In genomic region chr15:87623832-87624231, GRCh38 we compare ENCODE assay signal across 14 cellular contexts.
DNase-seq lines count a peak whose midpoint lies in the region; ATAC-seq and TF ChIP-seq lines count a peak whose summit lies in the region.
"Had no signal": no experiment of that assay in that cellular context is flagged by ENCODE, and none has a peak within 500 bp of the region (broad histone marks: within the 10 kb centered on the region; RNA-seq: fewer than 3 reads in every experiment).

No MANE protein-coding gene starts in this region.

- CTCF ChIA-PET in activated CD4-positive, alpha-beta memory T cell treated with anti-CD3 and anti-CD28 coated beads for 36 hours (lab: Charles Lee) = no interaction called here
- CTCF ChIA-PET in activated CD4-positive, alpha-beta memory T cell treated with anti-CD3 and anti-CD28 coated beads, Interleukin-2, amount 10 ng/mL, durations not matched to agents 7 days and 5 days (lab: Charles Lee) = interaction anchor here (1.2 kb wide), 1 partner anchor 16 kb away, joined by 3 read pairs; no protein-coding TSS in a partner anchor

- ATAC-seq in GM18498 (IDR thresholded peaks at IDR 0.05; ENCODE audit: unreplicated experiment) (no peak), Right ventricle myocardium inferior (no peak)

- H3K4me3 ChIP-seq in WI38 (ENCODE audit: low read depth, low read length) = no peak overlapping the region

- H3K4me3 Mint-ChIP-seq in activated CD4-positive, alpha-beta memory T cell treated with anti-CD3 and anti-CD28 coated beads for 36 hours = no peak overlapping the region
- no peak overlapping the region for H3K4me3 Mint-ChIP-seq in activated CD4-positive, alpha-beta memory T cell treated with anti-CD3 and anti-CD28 coated beads, Interleukin-2, amount 10 ng/mL, durations not matched to agents 7 days and 5 days

- no peaks in the 10 kb centered on the region for H3K9me3 Mint-ChIP-seq in activated CD4-positive, alpha-beta memory T cell treated with anti-CD3 and anti-CD28 coated beads for 36 hours
- H3K9me3 Mint-ChIP-seq in activated CD4-positive, alpha-beta memory T cell treated with anti-CD3 and anti-CD28 coated beads, Interleukin-2, amount 10 ng/mL, durations not matched to agents 7 days and 5 days = no peaks in the 10 kb centered on the region

- H3K27ac Mint-ChIP-seq in activated CD4-positive, alpha-beta memory T cell treated with anti-CD3 and anti-CD28 coated beads for 36 hours = no peak overlapping the region
- no peak overlapping the region for H3K27ac Mint-ChIP-seq in activated CD4-positive, alpha-beta memory T cell treated with anti-CD3 and anti-CD28 coated beads, Interleukin-2, amount 10 ng/mL, durations not matched to agents 7 days and 5 days

- H3K4me1 Mint-ChIP-seq in activated CD4-positive, alpha-beta memory T cell treated with anti-CD3 and anti-CD28 coated beads for 36 hours (ENCODE audit: low read depth) = peaks cover 3% of the 10 kb centered on the region
- H3K4me1 Mint-ChIP-seq in activated CD4-positive, alpha-beta memory T cell treated with anti-CD3 and anti-CD28 coated beads, Interleukin-2, amount 10 ng/mL, durations not matched to agents 7 days and 5 days = no peaks in the 10 kb centered on the region

- no peaks in the 10 kb centered on the region for H3K27me3 Mint-ChIP-seq in activated CD4-positive, alpha-beta memory T cell treated with anti-CD3 and anti-CD28 coated beads for 36 hours
- H3K27me3 Mint-ChIP-seq in activated CD4-positive, alpha-beta memory T cell treated with anti-CD3 and anti-CD28 coated beads, Interleukin-2, amount 10 ng/mL, durations not matched to agents 7 days and 5 days = no peaks in the 10 kb centered on the region

- peak; percentile 18 for DNase-seq in activated CD4-positive, alpha-beta memory T cell treated with anti-CD3 and anti-CD28 coated beads for 36 hours
- DNase-seq in activated CD4-positive, alpha-beta memory T cell treated with anti-CD3 and anti-CD28 coated beads, Interleukin-2, amount 10 ng/mL, durations not matched to agents 7 days and 5 days = no peak
- DNase-seq in M059J (ENCODE audit: low read depth) (peak; percentile 26), renal cortical epithelial cell (ENCODE audit: low read depth) (peak; percentile 2), DMS153 treated with DMSO at 0.1 percent for 48 hours (lab: John Stamatoyannopoulos, UW; ENCODE audit: unreplicated experiment) (no peak), Right ventricle myocardium inferior (ENCODE audit: missing footprints) (no peak)
- DNase-seq: activated CD4-positive, alpha-beta T cell treated with anti-CD3 and anti-CD28 coated beads for 1 hour; activated effector memory CD4-positive, alpha-beta T cell treated with Interleukin-2 at 50 U/mL for 16 hours; caudate nucleus; GDM1; hypothalamus; stimulated activated naive CD4-positive, alpha-beta T cell treated with Interleukin-2 at 50 U/mL for 16 hours had no signal

- no peaks in the 10 kb centered on the region for H3K36me3 Mint-ChIP-seq in activated CD4-positive, alpha-beta memory T cell treated with anti-CD3 and anti-CD28 coated beads for 36 hours
- H3K36me3 Mint-ChIP-seq in activated CD4-positive, alpha-beta memory T cell treated with anti-CD3 and anti-CD28 coated beads, Interleukin-2, amount 10 ng/mL, durations not matched to agents 7 days and 5 days (ENCODE audit: low read depth) = no peaks in the 10 kb centered on the region

- intact Hi-C loops in activated CD4-positive, alpha-beta memory T cell treated with anti-CD3 and anti-CD28 coated beads for 36 hours (cut with micrococcal nuclease) = no loop called here
- intact Hi-C loops in Right ventricle myocardium inferior (cut with DNase I) = no loop called here

- 0 out of 2 replicates have a peak, but pooled peaks have one; percentile 5 for TF ChIP-seq CTCF in WI38 (IDR thresholded peaks at IDR 0.05; ENCODE audit: low read depth, low read length)

- POLR2A ChIA-PET in activated CD4-positive, alpha-beta memory T cell treated with anti-CD3 and anti-CD28 coated beads for 36 hours (lab: Charles Lee) = no interaction called here
- POLR2A ChIA-PET in activated CD4-positive, alpha-beta memory T cell treated with anti-CD3 and anti-CD28 coated beads, Interleukin-2, amount 10 ng/mL, durations not matched to agents 7 days and 5 days (lab: Charles Lee) = no interaction called here

Comparison
In these comparisons a context has a peak if more than half of its experiments do, and no peak if none do; other contexts are left out.
1. DNase-seq: peak in activated CD4-positive, alpha-beta memory T cell treated with anti-CD3 and anti-CD28 coated beads for 36 hours (single experiment), M059J (single experiment) and renal cortical epithelial cell (single experiment); none in activated CD4-positive, alpha-beta memory T cell treated with anti-CD3 and anti-CD28 coated beads, Interleukin-2, amount 10 ng/mL, durations not matched to agents 7 days and 5 days (single experiment), DMS153 treated with DMSO at 0.1 percent for 48 hours (single experiment) and Right ventricle myocardium inferior (single experiment).